Comparison of ENCODE assay signal across 1 cellular context in genomic region chr4:69523385-69524132, GRCh38.
TF ChIP-seq lines count a peak whose summit lies in the region.

No MANE protein-coding gene starts in this region.

TF ChIP-seq in WTC11, 78 proteins besides CTCF, POLR2A, EP300 and RAD21 (continued from another document):
- TF ChIP-seq, protein P1, sequence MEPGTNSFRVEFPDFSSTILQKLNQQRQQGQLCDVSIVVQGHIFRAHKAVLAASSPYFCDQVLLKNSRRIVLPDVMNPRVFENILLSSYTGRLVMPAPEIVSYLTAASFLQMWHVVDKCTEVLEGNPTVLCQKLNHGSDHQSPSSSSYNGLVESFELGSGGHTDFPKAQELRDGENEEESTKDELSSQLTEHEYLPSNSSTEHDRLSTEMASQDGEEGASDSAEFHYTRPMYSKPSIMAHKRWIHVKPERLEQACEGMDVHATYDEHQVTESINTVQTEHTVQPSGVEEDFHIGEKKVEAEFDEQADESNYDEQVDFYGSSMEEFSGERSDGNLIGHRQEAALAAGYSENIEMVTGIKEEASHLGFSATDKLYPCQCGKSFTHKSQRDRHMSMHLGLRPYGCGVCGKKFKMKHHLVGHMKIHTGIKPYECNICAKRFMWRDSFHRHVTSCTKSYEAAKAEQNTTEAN (CRISPR knock-in tag; IDR thresholded peaks at IDR 0.05) = no peak
- TF ChIP-seq ARID4B (CRISPR knock-in tag; IDR thresholded peaks at IDR 0.05; ENCODE audit: borderline replicate concordance) (no peak), MXD4 (CRISPR knock-in tag; IDR thresholded peaks at IDR 0.05; ENCODE audit: borderline replicate concordance) (no peak), HMGA2 (CRISPR knock-in tag; IDR thresholded peaks at IDR 0.05) (no peak), SP1 (CRISPR knock-in tag; conservative IDR thresholded peaks at IDR 0.05) (no peak), ATF3 (CRISPR knock-in tag; conservative IDR thresholded peaks at IDR 0.05) (no peak), NR1H2 (CRISPR knock-in tag; IDR thresholded peaks at IDR 0.05) (no peak), ZNF396 (CRISPR knock-in tag; IDR thresholded peaks at IDR 0.05; ENCODE audit: borderline replicate concordance) (no peak), ZNF416 (CRISPR knock-in tag; IDR thresholded peaks at IDR 0.05) (no peak), ZNF263 (CRISPR knock-in tag; IDR thresholded peaks at IDR 0.05; ENCODE audit: low read depth) (no peak), ZNF317 (CRISPR knock-in tag; IDR thresholded peaks at IDR 0.05; ENCODE audit: borderline replicate concordance, low read depth) (no peak), IRF1 (CRISPR knock-in tag; IDR thresholded peaks at IDR 0.05) (no peak)
- TF ChIP-seq, protein P2, sequence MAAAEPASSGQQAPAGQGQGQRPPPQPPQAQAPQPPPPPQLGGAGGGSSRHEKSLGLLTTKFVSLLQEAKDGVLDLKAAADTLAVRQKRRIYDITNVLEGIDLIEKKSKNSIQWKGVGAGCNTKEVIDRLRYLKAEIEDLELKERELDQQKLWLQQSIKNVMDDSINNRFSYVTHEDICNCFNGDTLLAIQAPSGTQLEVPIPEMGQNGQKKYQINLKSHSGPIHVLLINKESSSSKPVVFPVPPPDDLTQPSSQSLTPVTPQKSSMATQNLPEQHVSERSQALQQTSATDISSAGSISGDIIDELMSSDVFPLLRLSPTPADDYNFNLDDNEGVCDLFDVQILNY (CRISPR knock-in tag; IDR thresholded peaks at IDR 0.05) = no peak
